Comparison of ENCODE assay signal across 21 cellular contexts in the genomic region with DNA sequence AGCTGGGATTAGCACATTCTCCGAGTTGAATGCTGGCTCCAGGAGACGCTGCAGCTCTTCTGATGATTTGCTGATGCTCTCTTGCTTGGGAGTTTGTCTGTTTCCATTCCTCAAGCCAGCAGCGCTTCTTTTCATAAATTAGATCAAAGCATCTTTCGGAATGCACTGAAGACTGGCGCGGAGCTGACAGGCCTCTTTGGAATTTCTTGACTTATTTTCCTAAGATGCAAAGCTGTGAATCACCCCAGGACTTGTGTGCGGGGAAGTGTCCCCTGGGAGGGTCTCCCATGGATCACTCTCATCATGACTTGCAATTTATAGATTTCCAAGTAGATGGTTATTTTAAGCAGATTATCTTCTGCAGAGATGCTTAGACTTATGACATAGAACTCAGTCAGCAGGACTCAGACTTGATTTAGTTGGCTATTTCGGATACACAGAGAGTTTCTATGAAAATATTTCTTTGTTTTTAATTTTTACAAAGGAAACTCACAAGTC.
"Had no signal": no experiment of that assay in that cellular context is flagged by ENCODE, and none has a peak within 500 bp of the region (broad histone marks: within the 10 kb centered on the region; RNA-seq: fewer than 3 reads in every experiment).

No MANE protein-coding gene starts in this region.

- DNase-seq: cerebellar nuclear complex; dorsolateral prefrontal cortex; effector CD4-positive, alpha-beta T cell; left ventricle myocardium superior; lower lobe of right lung; naive thymus-derived CD8-positive, alpha-beta T cell; nephron progenitor cell; pancreas; right cardiac atrium; spleen; stimulated activated CD4-positive, alpha-beta T cell treated with anti-CD3 and anti-CD28 coated beads, Interleukin-4, amount 100 ng/mL, for 4 hours; stimulated activated naive B cell treated with anti-CD40 and anti-IgM and Interleukin-4, amounts not matched to agents 10 μg/mL and 1 μg/mL and 100 μg/mL, for 72 hours had no signal

- H3K27ac Mint-ChIP-seq: naive thymus-derived CD8-positive, alpha-beta T cell; nephron progenitor cell; stimulated activated naive B cell treated with anti-CD40 and anti-IgM and Interleukin-4, amounts not matched to agents 10 μg/mL and 1 μg/mL and 100 μg/mL, for 72 hours; stimulated activated naive CD8-positive, alpha-beta T cell treated with anti-CD3 and anti-CD28 coated beads, Interleukin-15, Interleukin-2, amounts not matched to agents 100 ng/mL and 50 ng/mL, for 24 hours had no signal

- H3K27me3 Mint-ChIP-seq: stimulated activated naive B cell treated with anti-CD40 and anti-IgM and Interleukin-4, amounts not matched to agents 10 μg/mL and 1 μg/mL and 100 μg/mL, for 72 hours; stimulated activated naive CD8-positive, alpha-beta T cell treated with anti-CD3 and anti-CD28 coated beads, Interleukin-15, Interleukin-2, amounts not matched to agents 100 ng/mL and 50 ng/mL, for 24 hours had no signal

- H3K27ac ChIP-seq: dorsolateral prefrontal cortex, lower lobe of right lung, neutrophil, pancreas, prostate gland, skin epidermis, spleen, thoracic aorta, tibial nerve had no signal

- H3K9me3 ChIP-seq: lower lobe of right lung, neutrophil, pancreas, prostate gland, thoracic aorta, tibial nerve had no signal

- H3K27me3 ChIP-seq: neutrophil, spleen, tibial nerve had no signal

- H3K36me3 Mint-ChIP-seq: naive thymus-derived CD8-positive, alpha-beta T cell; stimulated activated naive B cell treated with anti-CD40 and anti-IgM and Interleukin-4, amounts not matched to agents 10 μg/mL and 1 μg/mL and 100 μg/mL, for 72 hours had no signal

- H3K4me1 ChIP-seq: lower lobe of right lung, pancreas, prostate gland, spleen, tibial nerve had no signal

- H3K4me3 ChIP-seq: dorsolateral prefrontal cortex, lower lobe of right lung, pancreas, prostate gland, skin epidermis, spleen, thoracic aorta, tibial nerve had no signal

- H3K36me3 ChIP-seq: lower lobe of right lung, neutrophil, pancreas, prostate gland, spleen, thoracic aorta, tibial nerve had no signal

- H3K9me3 Mint-ChIP-seq: naive thymus-derived CD8-positive, alpha-beta T cell; nephron progenitor cell; stimulated activated naive CD8-positive, alpha-beta T cell treated with anti-CD3 and anti-CD28 coated beads, Interleukin-15, Interleukin-2, amounts not matched to agents 100 ng/mL and 50 ng/mL, for 24 hours had no signal

- H3K4me1 Mint-ChIP-seq: naive thymus-derived CD8-positive, alpha-beta T cell; stimulated activated naive B cell treated with anti-CD40 and anti-IgM and Interleukin-4, amounts not matched to agents 10 μg/mL and 1 μg/mL and 100 μg/mL, for 72 hours had no signal

- FAIRE-seq: colon, frontal cortex, keratinocyte, pancreas had no signal

- H3K4me3 Mint-ChIP-seq: naive thymus-derived CD8-positive, alpha-beta T cell; nephron progenitor cell; stimulated activated naive B cell treated with anti-CD40 and anti-IgM and Interleukin-4, amounts not matched to agents 10 μg/mL and 1 μg/mL and 100 μg/mL, for 72 hours; stimulated activated naive CD8-positive, alpha-beta T cell treated with anti-CD3 and anti-CD28 coated beads, Interleukin-15, Interleukin-2, amounts not matched to agents 100 ng/mL and 50 ng/mL, for 24 hours had no signal

- ATAC-seq: left ventricle myocardium superior; lower lobe of right lung; naive thymus-derived CD8-positive, alpha-beta T cell; pancreas; right cardiac atrium; stimulated activated naive B cell treated with anti-CD40 and anti-IgM and Interleukin-4, amounts not matched to agents 10 μg/mL and 1 μg/mL and 100 μg/mL, for 72 hours had no signal
